1 cellular context compared by ENCODE assay signal in genomic region chr3:67468511-67468910, GRCh38.
TF ChIP-seq lines count a peak whose summit lies in the region.

No MANE protein-coding gene starts in this region.

TF ChIP-seq in IMR-90, 13 proteins besides CTCF, POLR2A, EP300 and RAD21 (continued from another document):
- no peak for TF ChIP-seq CEBPB (IDR thresholded peaks at IDR 0.05; ENCODE audit: low read depth, low read length)
- no peak for TF ChIP-seq SMC3 (IDR thresholded peaks at IDR 0.05; ENCODE audit: low read depth, low read length)
- TF ChIP-seq ELK1 (IDR thresholded peaks at IDR 0.05; ENCODE audit: borderline replicate concordance, low read depth, low read length), result no peak
- no peak for TF ChIP-seq USF2 (IDR thresholded peaks at IDR 0.05; ENCODE audit: low read depth, low read length)
- no peak for TF ChIP-seq BHLHE40 (IDR thresholded peaks at IDR 0.05; ENCODE audit: low read depth, low read length)
